Comparison of ENCODE assay signal across 27 cellular contexts in the genomic region with DNA sequence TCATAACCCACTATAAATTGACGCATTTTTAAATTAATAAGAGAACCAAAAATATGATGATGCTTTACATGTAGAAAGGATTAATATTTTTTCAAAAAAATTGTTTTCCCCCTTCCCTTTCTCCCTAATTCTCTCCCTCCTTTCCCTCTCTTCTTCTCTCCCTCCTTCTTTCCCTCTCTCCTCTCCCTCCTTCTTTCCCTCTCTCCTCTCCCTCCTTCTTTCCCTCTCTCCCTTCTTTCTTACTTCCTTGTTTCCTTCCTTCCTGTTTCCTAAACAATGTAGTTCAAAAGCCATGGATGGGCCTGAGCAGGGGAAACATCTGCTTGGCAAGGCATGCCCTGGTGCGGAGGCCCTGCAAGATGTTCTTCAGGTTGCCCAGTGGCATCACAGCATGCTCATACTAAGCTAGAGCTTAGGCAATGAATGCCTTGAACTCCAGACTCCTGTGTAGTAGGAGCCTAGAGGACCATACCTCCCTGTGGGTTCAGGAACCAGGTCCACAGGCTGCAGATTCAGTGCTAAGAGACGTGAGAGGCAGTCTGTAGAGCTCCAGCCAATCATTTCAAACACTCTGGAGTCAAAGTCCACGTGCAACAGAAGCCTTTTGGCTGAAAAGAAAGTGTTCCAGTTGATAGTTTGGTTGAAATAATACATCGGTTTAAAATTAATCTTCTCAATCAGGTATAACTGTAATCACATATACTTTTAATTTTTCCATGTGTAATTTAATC.
"Had no signal": no experiment of that assay in that cellular context is flagged by ENCODE, and none has a peak within 500 bp of the region (broad histone marks: within the 10 kb centered on the region; RNA-seq: fewer than 3 reads in every experiment).

No MANE protein-coding gene starts in this region.

- H3K27me3 ChIP-seq: colonic mucosa, dorsolateral prefrontal cortex, esophagus muscularis mucosa, esophagus squamous epithelium, foreskin keratinocyte, gastrocnemius medialis, gastroesophageal sphincter, heart left ventricle, heart right ventricle had no signal

- H3K4me3 ChIP-seq: colonic mucosa, coronary artery, dorsolateral prefrontal cortex, esophagus muscularis mucosa, esophagus squamous epithelium, gastrocnemius medialis, gastroesophageal sphincter, heart left ventricle, heart right ventricle had no signal

- DNase-seq: colonic mucosa; cortex of kidney; dermis blood vessel endothelial cell; dorsolateral prefrontal cortex; effector CD4-positive, alpha-beta T cell; effector CD8-positive, alpha-beta T cell; effector memory CD4-positive, alpha-beta T cell; effector memory CD8-positive, alpha-beta T cell; endodermal cell; erythroblast; esophagus squamous epithelium; foreskin fibroblast; foreskin keratinocyte; foreskin melanocyte; gastrocnemius medialis; glutamatergic neuron; heart left ventricle; heart right ventricle had no signal

- H3K4me1 ChIP-seq: colonic mucosa, esophagus muscularis mucosa, esophagus squamous epithelium, foreskin keratinocyte, gastrocnemius medialis, gastroesophageal sphincter, heart left ventricle, heart right ventricle had no signal

- ATAC-seq: effector memory CD8-positive, alpha-beta T cell; esophagus mucosa; foreskin keratinocyte; gastrocnemius medialis; gastroesophageal sphincter; heart left ventricle; heart right ventricle had no signal

- H3K36me3 ChIP-seq: colonic mucosa, gastrocnemius medialis had no signal

- H3K27ac ChIP-seq: colonic mucosa, coronary artery, dorsolateral prefrontal cortex, epithelial cell of prostate, esophagus muscularis mucosa, esophagus squamous epithelium, foreskin keratinocyte, gastrocnemius medialis, gastroesophageal sphincter, heart left ventricle, heart right ventricle had no signal

- FAIRE-seq: colon, endometrium, endothelial cell of umbilical vein, frontal cortex had no signal

- H3K9me3 ChIP-seq: colonic mucosa, gastrocnemius medialis had no signal
